In the genomic region with DNA sequence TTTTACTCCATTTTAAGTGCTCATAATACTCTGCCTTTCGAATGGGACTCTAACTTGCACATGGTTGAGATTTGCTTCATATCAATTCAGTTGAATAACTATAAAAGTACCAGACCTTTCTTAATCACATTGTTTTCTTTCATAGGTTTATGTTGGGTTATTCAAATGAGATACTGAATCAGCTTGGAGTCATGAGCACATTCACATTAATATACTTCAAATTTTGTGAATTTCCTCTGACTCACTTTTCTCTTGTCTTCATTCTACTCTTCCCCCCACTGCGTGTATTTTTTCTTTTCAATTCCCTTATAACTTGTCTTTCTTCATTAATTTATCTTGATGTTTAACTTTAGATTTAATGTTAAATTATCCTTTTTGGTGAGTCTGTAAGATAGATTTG, we compare ENCODE assay signal across 21 cellular contexts.
DNase-seq lines count a peak whose midpoint lies in the region; ATAC-seq and TF ChIP-seq lines count a peak whose summit lies in the region.
"Had no signal": no experiment of that assay in that cellular context is flagged by ENCODE, and none has a peak within 500 bp of the region (broad histone marks: within the 10 kb centered on the region; RNA-seq: fewer than 3 reads in every experiment).

No MANE protein-coding gene starts in this region.

- H3K9me3 ChIP-seq in adrenal gland (replicated peaks in 1 of 3): no peaks in the 10 kb centered on the region
- H3K9me3 ChIP-seq: Peyer's patch had no signal

- no peak overlapping the region for H3K27ac ChIP-seq in adrenal gland
- H3K27ac ChIP-seq: BLaER1 treated with 17β-estradiol and CSF1 and Interleukin-3, amounts not matched to agents 10 nM and 100 nM; Peyer's patch had no signal

- H3K36me3 ChIP-seq in adrenal gland (replicated peaks in 1 of 2): no peaks in the 10 kb centered on the region
- H3K36me3 ChIP-seq: BLaER1 treated with 17β-estradiol and CSF1 and Interleukin-3, amounts not matched to agents 10 nM and 100 nM; Peyer's patch had no signal

- DNase-seq in ELR (ENCODE audit: low read depth) (peak; percentile 74), LHCN-M2 (ENCODE audit: low read depth) (peak; percentile 33), astrocyte of the spinal cord (ENCODE audit: low read depth, low spot score) (peak; percentile 12), iris pigment epithelial cell (ENCODE audit: low read depth) (peak; percentile 30), mucosa of gallbladder (ENCODE audit: low spot score) (no peak), adrenal gland (no peak), HuH-7 (ENCODE audit: low spot score) (no peak)
- DNase-seq: DND-41, Karpas-422, NCI-H1105, NCI-H1694 treated with DMSO at 0.1 percent for 48 hours, NCI-H2107, NCI-H226, NCI-H524 treated with DMSO at 0.1 percent for 48 hours, Peyer's patch, SHP77 treated with DMSO at 0.1 percent for 48 hours had no signal

- TF ChIP-seq CTCF in astrocyte of the spinal cord (IDR thresholded peaks at IDR 0.05; ENCODE audit: low read depth, low read length): no peak
- no peak for TF ChIP-seq CTCF in adrenal gland (IDR thresholded peaks at IDR 0.05)

- intact Hi-C loops in adrenal gland (cut with DNase I): no loop called here

- no peaks in the 10 kb centered on the region for H3K4me1 ChIP-seq in adrenal gland (replicated peaks in 1 of 2)
- H3K4me1 ChIP-seq: BLaER1 treated with 17β-estradiol and CSF1 and Interleukin-3, amounts not matched to agents 10 nM and 100 nM; Peyer's patch had no signal

- in situ Hi-C loops in astrocyte of the spinal cord (cut with HindIII; ENCODE audit: low sequenced_read_pairs): no loop called here

- no peaks in the 10 kb centered on the region for H3K27me3 ChIP-seq in adrenal gland
- H3K27me3 ChIP-seq: BLaER1 treated with 17β-estradiol and CSF1 and Interleukin-3, amounts not matched to agents 10 nM and 100 nM; Peyer's patch had no signal

- ATAC-seq in GM21717 (IDR thresholded peaks at IDR 0.05; ENCODE audit: unreplicated experiment): no peak
- ATAC-seq: GM23338, HepG2, SK-N-SH treated with all-trans-retinoic acid at 6 μM for 48 hours had no signal

- 59 to 77% (median 62%) methylated on average over 2 of the region's 2 CpGs for WGBS in adrenal gland, 4 donors

- H3K4me3 ChIP-seq in astrocyte of the spinal cord (ENCODE audit: low read depth, low read length) (no peak overlapping the region), adrenal gland (no peak overlapping the region)
- H3K4me3 ChIP-seq: BLaER1 treated with 17β-estradiol and CSF1 and Interleukin-3, amounts not matched to agents 10 nM and 100 nM; GM23338; Peyer's patch had no signal

- TF ChIP-seq POLR2A in adrenal gland (IDR thresholded peaks at IDR 0.05): no peak

Comparison
In these comparisons a context has a peak if more than half of its experiments do, and no peak if none do; other contexts are left out.
1. DNase-seq: peak in ELR (single experiment), LHCN-M2 (single experiment), astrocyte of the spinal cord (single experiment) and iris pigment epithelial cell (single experiment); none in mucosa of gallbladder (single experiment), adrenal gland (0 of 7) and HuH-7 (single experiment).